ENCODE assay signal across 12 cellular contexts in the genomic region with DNA sequence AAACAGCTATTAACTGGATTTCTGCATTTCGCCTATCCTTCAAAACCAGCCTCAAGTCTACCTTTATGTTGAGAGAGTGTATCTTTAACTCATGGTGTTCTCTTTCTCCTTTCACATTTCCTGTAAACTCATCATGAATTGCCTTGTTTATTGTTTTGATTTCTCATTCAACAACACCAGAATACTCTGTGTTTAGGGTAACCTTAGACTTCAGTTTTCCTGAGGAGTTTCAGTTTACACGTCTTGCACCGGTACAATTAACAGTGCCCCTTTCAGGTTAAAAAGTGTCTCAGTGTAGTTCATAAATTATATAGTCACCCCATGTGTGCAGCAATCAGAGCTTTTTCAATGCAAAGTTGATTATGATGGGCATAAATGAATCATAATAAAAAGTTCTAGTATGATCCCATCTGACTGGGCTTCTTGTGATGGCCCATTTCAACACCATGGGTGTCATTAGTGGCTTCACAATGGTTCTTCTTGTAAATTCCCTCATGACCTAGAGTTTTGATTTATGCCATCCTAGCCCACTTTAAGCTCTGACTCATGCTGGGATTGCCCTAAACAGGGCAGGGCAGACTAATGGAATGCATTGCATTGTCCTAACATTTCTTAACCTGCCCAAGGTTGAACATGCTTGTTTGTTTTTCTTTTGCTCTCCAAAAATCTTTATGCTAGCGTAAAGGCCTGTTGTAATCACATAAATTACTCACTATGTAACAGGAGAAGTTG. TPM values are rescaled to one million over a fixed set of nuclear protein-coding genes. Genes with fewer than 3 reads are reported as not detected.
DNase-seq lines count a peak whose midpoint lies in the region; ATAC-seq and TF ChIP-seq lines count a peak whose summit lies in the region.
"Had no signal": no experiment of that assay in that cellular context is flagged by ENCODE, and none has a peak within 500 bp of the region (broad histone marks: within the 10 kb centered on the region; RNA-seq: fewer than 3 reads in every experiment).

No MANE protein-coding gene starts in this region.

- H3K4me3 ChIP-seq in upper lobe of right lung: no peak overlapping the region

- intact Hi-C loops in upper lobe of right lung (cut with DNase I): no loop called here

- no peaks in the 10 kb centered on the region for H3K36me3 Mint-ChIP-seq in activated T-cell treated with anti-CD3 and anti-CD28 coated beads, Interleukin-2, amount 50 U/mL, for 4 hours (ENCODE audit: insufficient read depth)
- H3K36me3 Mint-ChIP-seq: activated CD4-positive, alpha-beta memory T cell treated with anti-CD3 and anti-CD28 coated beads for 36 hours had no signal

- ATAC-seq in upper lobe of right lung (peak; percentile 65), HG03521 (IDR thresholded peaks at IDR 0.05; ENCODE audit: unreplicated experiment) (no peak)
- ATAC-seq in activated T-cell treated with anti-CD3 and anti-CD28 coated beads, Interleukin-2, amount 50 U/mL, for 4 hours: no peak

- no peak for TF ChIP-seq CTCF in upper lobe of right lung (IDR thresholded peaks at IDR 0.05)

- H3K27ac ChIP-seq in upper lobe of right lung: no peak overlapping the region
- H3K27ac ChIP-seq: brain microvascular endothelial cell had no signal

- H3K9me3 Mint-ChIP-seq in activated T-cell treated with anti-CD3 and anti-CD28 coated beads, Interleukin-2, amount 50 U/mL, for 4 hours: no peaks in the 10 kb centered on the region
- H3K9me3 Mint-ChIP-seq: activated CD4-positive, alpha-beta memory T cell treated with anti-CD3 and anti-CD28 coated beads for 36 hours had no signal

- H3K4me1 ChIP-seq in upper lobe of right lung: no peaks in the 10 kb centered on the region

- no peaks in the 10 kb centered on the region for H3K4me1 Mint-ChIP-seq in activated T-cell treated with anti-CD3 and anti-CD28 coated beads, Interleukin-2, amount 50 U/mL, for 4 hours (ENCODE audit: low read depth)

- DNase-seq in HT-29 (ENCODE audit: low spot score): peak; percentile 88
- peak; percentile 83 for DNase-seq in amniotic epithelial cell (ENCODE audit: low read depth)
- DNase-seq in islet precursor cell: peak; percentile 65
- DNase-seq in upper lobe of right lung: no peak
- DNase-seq in NCI-H2107 treated with DMSO at 0.1 percent for 48 hours (lab: John Stamatoyannopoulos, UW; ENCODE audit: unreplicated experiment): no peak
- no peak for DNase-seq in COLO668 (lab: John Stamatoyannopoulos, UW; ENCODE audit: unreplicated experiment)
- no peak for DNase-seq in activated T-cell treated with anti-CD3 and anti-CD28 coated beads, Interleukin-2, amount 50 U/mL, for 4 hours
- DNase-seq: activated CD4-positive, alpha-beta memory T cell treated with anti-CD3 and anti-CD28 coated beads for 36 hours; brain microvascular endothelial cell; hypothalamus; occipital lobe had no signal

- H3K4me3 Mint-ChIP-seq in activated T-cell treated with anti-CD3 and anti-CD28 coated beads, Interleukin-2, amount 50 U/mL, for 4 hours: no peak overlapping the region
- H3K4me3 Mint-ChIP-seq: activated CD4-positive, alpha-beta memory T cell treated with anti-CD3 and anti-CD28 coated beads for 36 hours had no signal

- no peaks in the 10 kb centered on the region for H3K9me3 ChIP-seq in upper lobe of right lung

- peaks cover 2% of the 10 kb centered on the region for H3K27me3 Mint-ChIP-seq in activated T-cell treated with anti-CD3 and anti-CD28 coated beads, Interleukin-2, amount 50 U/mL, for 4 hours (ENCODE audit: low read depth)
- H3K27me3 Mint-ChIP-seq: activated CD4-positive, alpha-beta memory T cell treated with anti-CD3 and anti-CD28 coated beads for 36 hours had no signal

- H3K27me3 ChIP-seq in upper lobe of right lung: no peaks in the 10 kb centered on the region
- H3K27me3 ChIP-seq: brain microvascular endothelial cell had no signal

- H3K36me3 ChIP-seq in upper lobe of right lung: no peaks in the 10 kb centered on the region
- H3K36me3 ChIP-seq: brain microvascular endothelial cell had no signal

RNA-seq across cellular contexts. Expression of a gene that starts 22.0 kb away (rescaled TPM):
- total RNA-seq in HT-29 (2014; rRNA removed; shearing (Covaris generic)): 24.4 and 25.4 TPM in 2 replicates
- 4.6 TPM for total RNA-seq in upper lobe of right lung
- total RNA-seq in activated T-cell treated with anti-CD3 and anti-CD28 coated beads, Interleukin-2, amount 50 U/mL, for 4 hours: under 1 TPM; 0.10 to 0.19 (median 0.11) TPM
- total RNA-seq: activated CD4-positive, alpha-beta memory T cell treated with anti-CD3 and anti-CD28 coated beads for 36 hours had no signal

Comparison
In these comparisons a context has a peak if more than half of its experiments do, and no peak if none do; other contexts are left out.
1. DNase-seq: peak in HT-29 (single experiment), amniotic epithelial cell (single experiment) and islet precursor cell (single experiment); none in upper lobe of right lung (single experiment), NCI-H2107 treated with DMSO at 0.1 percent for 48 hours (single experiment), COLO668 (single experiment) and activated T-cell treated with anti-CD3 and anti-CD28 coated beads, Interleukin-2, amount 50 U/mL, for 4 hours (single experiment).